Comparison of ENCODE assay signal across 26 cellular contexts in genomic region chr1:203301331-203301668, GRCh38. TPM values are rescaled to one million over a fixed set of nuclear protein-coding genes. Genes with fewer than 3 reads are reported as not detected.
DNase-seq lines count a peak whose midpoint lies in the region; ATAC-seq, FAIRE-seq and TF ChIP-seq lines count a peak whose summit lies in the region.
"Had no signal": no experiment of that assay in that cellular context is flagged by ENCODE, and none has a peak within 500 bp of the region (broad histone marks: within the 10 kb centered on the region; RNA-seq: fewer than 3 reads in every experiment).

No MANE protein-coding gene starts in this region.

- no peak for DNase-seq in CD4-positive, alpha-beta T cell
- DNase-seq in K562 (ENCODE audit: extremely low read depth in 1 of 4, low spot score in 3 of 4) (no peak), spleen (no peak), NCI-H1930 (lab: John Stamatoyannopoulos, UW) (no peak), HFFc6 (no peak), BE2C (no peak)
- no peak for DNase-seq in stimulated activated CD4-positive, alpha-beta T cell treated with anti-CD3 and anti-CD28 coated beads, Interleukin-12 subunit alpha, Interleukin-12 subunit beta, amount 100 ng/mL, for 4 hours
- DNase-seq: ACHN; activated CD4-positive, alpha-beta T cell treated with anti-CD3 and anti-CD28 coated beads for 4 hours; activated naive CD4-positive, alpha-beta T cell treated with anti-CD3 and anti-CD28 coated beads, Interleukin-2, amount 50 U/mL, for 16 hours; activated T-cell treated with anti-CD3 and anti-CD28 coated beads, Interleukin-2, amount 50 U/mL, for 48 hours; effector CD4-positive, alpha-beta T cell; erythroblast; foreskin keratinocyte; HCEC 1CT; hippocampal formation; MV-4-11; NCI-H1694 treated with DMSO at 0.1 percent for 48 hours; SHP77; stimulated activated CD4-positive, alpha-beta T cell treated with anti-CD3 and anti-CD28 coated beads, Interleukin-4, amount 100 ng/mL, for 1 hour had no signal

- H2AFZ ChIP-seq in Loucy (ENCODE audit: low read length), result no peak overlapping the region
- peak overlapping the region; percentile 46; the same call in 1 of the 2 replicates for H2AFZ ChIP-seq in K562 (ENCODE audit: low read depth, low read length)

- peak overlapping the region; percentile 16 for H3K4me3 ChIP-seq in Loucy (ENCODE audit: low read length, poor library complexity, severe bottlenecking)
- no peak overlapping the region for H3K4me3 ChIP-seq in K562
- no peak overlapping the region for H3K4me3 ChIP-seq in spleen
- no peak overlapping the region for H3K4me3 ChIP-seq in BE2C (ENCODE audit: low read depth, low read length)
- H3K4me3 ChIP-seq: smooth muscle cell had no signal

- ATAC-seq in CD4-positive, alpha-beta T cell (ENCODE audit: poor library complexity), result no peak
- ATAC-seq in K562, result no peak
- ATAC-seq: foreskin keratinocyte had no signal

- no peak overlapping the region for H3K27ac ChIP-seq in CD4-positive, alpha-beta T cell (ENCODE audit: low read depth, low read length)
- H3K27ac ChIP-seq in K562 (ENCODE audit: extremely low read depth, low read depth, low read length) (peak overlapping the region; percentile 61; the same call in 1 of the 3 replicates), spleen (peak overlapping the region in 7 of 8 donors; percentile 51 to 100 (median 70))
- H3K27ac ChIP-seq: foreskin keratinocyte had no signal

- H3K9me3 Mint-ChIP-seq in CD4-positive, alpha-beta T cell, result no peaks in the 10 kb centered on the region
- no peaks in the 10 kb centered on the region for H3K9me3 Mint-ChIP-seq in HFFc6
- H3K9me3 Mint-ChIP-seq: type B pancreatic cell had no signal

- POLR2A ChIA-PET in CD4-positive, alpha-beta T cell (lab: Charles Lee), result no interaction called here
- POLR2A ChIA-PET in K562 (lab: Yijun Ruan, JAX), result interaction anchor here (1.1 to 3.4 kb wide), 6 partner anchors 7 to 25 kb away, joined by 3 to 15 read pairs (median 6); no protein-coding TSS in a partner anchor

- FAIRE-seq in K562 (lab: Jason Lieb, UNC), result no peak
- FAIRE-seq: TTC549 had no signal

- in situ Hi-C loops in K562 (cut with MboI), result no loop called here

- peaks cover 70% of the 10 kb centered on the region for H3K4me1 ChIP-seq in Loucy (ENCODE audit: insufficient read depth, low read length, poor library complexity, severe bottlenecking)
- H3K4me1 ChIP-seq in K562 (replicated peaks in 1 of 2; ENCODE audit: control insufficient read depth in 2 of 2, insufficient read depth in 2 of 2, low read length in 2 of 2), result peaks cover 54 to 62% of the 10 kb centered on the region in 2 experiments
- H3K4me1 ChIP-seq in spleen, result peaks cover 18 to 85% (median 58%) of the 10 kb centered on the region in 6 donors
- H3K4me1 ChIP-seq in BE2C, result peaks cover 16% of the 10 kb centered on the region

- H3K4me3 Mint-ChIP-seq in CD4-positive, alpha-beta T cell, result peak overlapping the region; percentile 36
- H3K4me3 Mint-ChIP-seq in HFFc6, result no peak overlapping the region
- H3K4me3 Mint-ChIP-seq: CD14-positive monocyte, type B pancreatic cell had no signal

- no peaks in the 10 kb centered on the region for H3K27me3 Mint-ChIP-seq in CD4-positive, alpha-beta T cell
- peaks cover 42% of the 10 kb centered on the region for H3K27me3 Mint-ChIP-seq in HFFc6 (ENCODE audit: insufficient read depth)

- H3K4me1 Mint-ChIP-seq in CD4-positive, alpha-beta T cell (ENCODE audit: low read depth), result peaks cover 64% of the 10 kb centered on the region
- H3K4me1 Mint-ChIP-seq in HFFc6 (ENCODE audit: low read depth), result peaks cover 24% of the 10 kb centered on the region

- no TSS peak for BruUV-seq in K562 (replicated peaks; lab: Mats Ljungman, UMichigan)

- no peak for TF ChIP-seq RAD21 in K562 (CRISPR knock-in tag; conservative IDR thresholded peaks at IDR 0.05 in 1 of 2, IDR thresholded peaks at IDR 0.05 in 1 of 2)

- H3F3A ChIP-seq in Loucy (ENCODE audit: low read depth), result peaks cover 8% of the 10 kb centered on the region; the same call in 1 of the 2 replicates

- peak overlapping the region; percentile 32 for H3K9ac ChIP-seq in Loucy (ENCODE audit: low read depth, low read length, poor library complexity, severe bottlenecking)
- peak overlapping the region in 1 of 2 experiments; percentile 27; a peak in 1 of 4 replicates for H3K9ac ChIP-seq in K562 (ENCODE audit: insufficient read depth in 1 of 2, low read depth in 2 of 2, low read length in 2 of 2)

- peaks cover 9% of the 10 kb centered on the region for H4K20me1 ChIP-seq in Loucy (ENCODE audit: insufficient read depth, low read length, poor library complexity, severe bottlenecking)
- H4K20me1 ChIP-seq in K562 (replicated peaks; ENCODE audit: control insufficient read depth, insufficient read depth, low read length), result peaks cover 2% of the 10 kb centered on the region; the same call in 1 of the 2 replicates

- H3K27me3 ChIP-seq in CD4-positive, alpha-beta T cell (ENCODE audit: control insufficient read depth, insufficient read depth, low read length), result no peaks in the 10 kb centered on the region
- H3K27me3 ChIP-seq in Loucy (ENCODE audit: insufficient read depth, low read length, poor library complexity, severe bottlenecking) (peaks cover 9% of the 10 kb centered on the region), K562 (ENCODE audit: control insufficient read depth in 2 of 2, insufficient read depth in 2 of 2, low read length in 2 of 2) (no peaks in the 10 kb centered on the region), spleen (replicated peaks in 1 of 7) (no peaks in the 10 kb centered on the region), BE2C (no peaks in the 10 kb centered on the region)
- H3K27me3 ChIP-seq: foreskin keratinocyte had no signal

- H3K27ac Mint-ChIP-seq in CD4-positive, alpha-beta T cell, result no peak overlapping the region
- H3K27ac Mint-ChIP-seq in HFFc6, result no peak overlapping the region
- H3K27ac Mint-ChIP-seq: type B pancreatic cell had no signal

- intact Hi-C loops in CD4-positive, alpha-beta T cell (cut with DNase I, micrococcal nuclease), result no loop called here
- intact Hi-C loops in K562 (cut with micrococcal nuclease), result no loop called here
- intact Hi-C loops in spleen (cut with DNase I; ENCODE audit: low total_unique reads), result no loop called here

- no peak for TF ChIP-seq EP300 in K562 (IDR thresholded peaks at IDR 0.05; ENCODE audit: low read length)

- peaks cover 22% of the 10 kb centered on the region for H3K79me2 ChIP-seq in Loucy (ENCODE audit: insufficient read depth, low read length)
- peaks cover 10% of the 10 kb centered on the region; the same call in 2 of the 3 replicates for H3K79me2 ChIP-seq in K562 (ENCODE audit: control insufficient read depth, insufficient read depth, low read length)

- no peak for TF ChIP-seq CTCF in CD4-positive, alpha-beta T cell (IDR thresholded peaks at IDR 0.05)
- TF ChIP-seq CTCF in Loucy (conservative IDR thresholded peaks at IDR 0.05; ENCODE audit: low read length), result no peak
- TF ChIP-seq CTCF in K562 (IDR thresholded peaks at IDR 0.05 in 2 of 3, conservative IDR thresholded peaks at IDR 0.05 in 1 of 3; ENCODE audit: insufficient read depth in 2 of 3, low read depth in 1 of 3, low read length in 3 of 3), result no peak
- TF ChIP-seq CTCF in spleen (IDR thresholded peaks at IDR 0.05 in 8 of 11, conservative IDR thresholded peaks at IDR 0.05 in 3 of 11), result no peak
- TF ChIP-seq CTCF in HFFc6 (IDR thresholded peaks at IDR 0.05), result no peak
- no peak for TF ChIP-seq CTCF in BE2C (IDR thresholded peaks at IDR 0.05; ENCODE audit: low read depth, low read length)

- no peaks in the 10 kb centered on the region for H3K9me2 ChIP-seq in Loucy (replicated peaks; ENCODE audit: low read depth, low read length)

- peaks cover 8% of the 10 kb centered on the region; the same call in 1 of the 2 replicates for H3K36me3 ChIP-seq in Loucy (ENCODE audit: insufficient read depth, low read length)
- H3K36me3 ChIP-seq in K562 (ENCODE audit: control insufficient read depth, insufficient read depth, low read length), result no peaks in the 10 kb centered on the region
- H3K36me3 ChIP-seq in spleen, result no peaks in the 10 kb centered on the region
- no peaks in the 10 kb centered on the region for H3K36me3 ChIP-seq in BE2C

- peaks cover 8% of the 10 kb centered on the region for H3K9me1 ChIP-seq in K562 (ENCODE audit: control insufficient read depth, insufficient read depth, low read length)

- peaks cover 12% of the 10 kb centered on the region for H3K36me3 Mint-ChIP-seq in CD4-positive, alpha-beta T cell (ENCODE audit: low read depth)
- no peaks in the 10 kb centered on the region for H3K36me3 Mint-ChIP-seq in HFFc6 (ENCODE audit: low read depth)
- H3K36me3 Mint-ChIP-seq: type B pancreatic cell had no signal

- H3K9me3 ChIP-seq in CD4-positive, alpha-beta T cell (ENCODE audit: control insufficient read depth, low read length), result no peaks in the 10 kb centered on the region
- no peaks in the 10 kb centered on the region for H3K9me3 ChIP-seq in Loucy (ENCODE audit: insufficient read depth, low read depth, low read length)
- H3K9me3 ChIP-seq in K562 (replicated peaks; ENCODE audit: control insufficient read depth, insufficient read depth, low read depth, low read length), result no peaks in the 10 kb centered on the region
- H3K9me3 ChIP-seq in spleen, result no peaks in the 10 kb centered on the region
- no peaks in the 10 kb centered on the region for H3K9me3 ChIP-seq in BE2C

- TF ChIP-seq POLR2A in K562 (conservative IDR thresholded peaks at IDR 0.05) (no peak), spleen (IDR thresholded peaks at IDR 0.05) (no peak)

- H3K4me2 ChIP-seq in Loucy (ENCODE audit: low read depth, low read length, poor library complexity, severe bottlenecking) (peak overlapping the region; percentile 66), K562 (ENCODE audit: insufficient read depth, low read length) (peak overlapping the region; percentile 61; the same call in 1 of the 2 replicates)
- H3K4me2 ChIP-seq: smooth muscle cell had no signal

- CTCF ChIA-PET in CD4-positive, alpha-beta T cell (lab: Charles Lee), result interaction anchor here (0.6 kb wide), 1 partner anchor 28 kb away, joined by 4 read pairs; no protein-coding TSS in a partner anchor
- CTCF ChIA-PET in K562 (lab: Yijun Ruan, JAX; ENCODE audit: low intra/inter-chr PET ratio), result interaction anchor here (0.6 kb wide), 1 partner anchor 9 kb away, joined by 4 read pairs; no protein-coding TSS in a partner anchor

RNA-seq across cellular contexts. Expression of gene BTG2, which starts 4.0 kb away (rescaled TPM):
- 100 to 1,000 TPM; 802 to 849 TPM for total RNA-seq in CD4-positive, alpha-beta T cell
- total RNA-seq in K562 (2011; cell fraction: chromatin; rRNA removed; ENCODE audit: low replicate concordance), result 20.8 and 48.4 TPM in 2 replicates
- 32.6 and 48.7 TPM in 2 replicates for total RNA-seq in K562 (2011; cell fraction: nucleolus; rRNA removed)
- 41.1 and 65.7 TPM in 2 replicates for total RNA-seq in K562 (2011; cell fraction: nucleoplasm; rRNA removed)
- total RNA-seq in K562 (2014; rRNA removed), result 8.7 and 11.3 TPM in 2 replicates
- total RNA-seq in K562 (2014; rRNA removed; fragmentation: Illumina TruSeq; extraction: Trizol), result 5.8 and 7.2 TPM in 2 replicates
- total RNA-seq in K562 (2015; rRNA removed; fragmentation: Illumina TruSeq; extraction: Trizol), result 2.6 and 2.9 TPM in 2 replicates
- total RNA-seq in K562 (2021), result 9.6 and 11.5 TPM in 2 replicates
- polyA plus RNA-seq in K562 (2011; rRNA removed), result 29.7 and 41.9 TPM in 2 replicates
- polyA plus RNA-seq in K562 (2011; cell fraction: cytosol; rRNA removed), result 33.8 and 79.9 TPM in 2 replicates
- 25.8 and 51.6 TPM in 2 replicates for polyA plus RNA-seq in K562 (2011; cell fraction: nucleus; rRNA removed)
- polyA plus RNA-seq in K562 (2012), result 6.2 and 11.0 TPM in 2 replicates
- polyA plus RNA-seq in K562 (2014; fragmentation: Illumina TruSeq; extraction: Trizol), result 9.4 and 12.2 TPM in 2 replicates
- polyA plus RNA-seq in K562 (2014; fragmentation: Nextera tagmentation; extraction: Ambion mirVana), result 1 to 10 TPM; 2.3 to 3.8 TPM
- 10.1 and 12.7 TPM in 2 replicates for polyA plus RNA-seq in K562 (2014; rRNA removed)
- polyA minus RNA-seq in K562 (2011; rRNA and poly(A)+ RNA removed), result 18.7 and 24.3 TPM in 2 replicates
- 12.4 and 25.9 TPM in 2 replicates for polyA minus RNA-seq in K562 (2011; cell fraction: cytosol; rRNA and poly(A)+ RNA removed)
- polyA minus RNA-seq in K562 (2011; cell fraction: nucleus; rRNA and poly(A)+ RNA removed), result 23.1 and 23.3 TPM in 2 replicates
- 100 to 1,000 TPM; 104 to 186 (median 153) TPM for total RNA-seq in spleen
- 10 to 100 TPM; 55.5 to 93.1 (median 69.3) TPM for polyA plus RNA-seq in spleen
- total RNA-seq in HFFc6 (2021; fragmentation: NEBNext Ultra II Directional; extraction: Animal tissue kit (Norgen Biotek cat#: 25700)), result 10 to 100 TPM; 12.7 to 18.5 (median 13.7) TPM
- polyA plus RNA-seq in BE2C (2012; ENCODE audit: insufficient read depth, insufficient read length, low read depth), result 15.1 TPM

RNA-seq across cellular contexts. Expression of gene FMOD, which starts 49.6 kb away (rescaled TPM):
- total RNA-seq in CD4-positive, alpha-beta T cell, result not detected
- total RNA-seq in K562 (2011; cell fraction: chromatin; rRNA removed; ENCODE audit: low replicate concordance), result not detected in 2 replicates
- not detected in 2 replicates for total RNA-seq in K562 (2011; cell fraction: nucleolus; rRNA removed)
- not detected in 2 replicates for total RNA-seq in K562 (2011; cell fraction: nucleoplasm; rRNA removed)
- total RNA-seq in K562 (2014; rRNA removed) (not detected in 2 replicates), K562 (2014; rRNA removed; fragmentation: Illumina TruSeq; extraction: Trizol) (not detected in 2 replicates), K562 (2015; rRNA removed; fragmentation: Illumina TruSeq; extraction: Trizol) (not detected in 2 replicates), K562 (2021) (0.13 and 0.20 TPM in 2 replicates), spleen (10 to 100 TPM; 11.6 to 30.0 (median 21.1) TPM)
- polyA plus RNA-seq in K562 (2011; rRNA removed) (0.03 TPM in 1 of 2 replicates, not detected in the other), K562 (2014; fragmentation: Illumina TruSeq; extraction: Trizol) (not detected in 2 replicates), K562 (2014; fragmentation: Nextera tagmentation; extraction: Ambion mirVana) (under 1 TPM in 1 of 2 experiments, not detected in 1; 0.03 TPM), K562 (2014; rRNA removed) (not detected in 2 replicates), spleen (1 to 10 TPM; 4.5 to 8.4 (median 4.9) TPM)
- 0.01 and 0.04 TPM in 2 replicates for polyA plus RNA-seq in K562 (2011; cell fraction: cytosol; rRNA removed)
- polyA plus RNA-seq in K562 (2011; cell fraction: nucleus; rRNA removed), result not detected in 2 replicates
- polyA plus RNA-seq in K562 (2012), result 0.30 TPM in 1 of 2 replicates, not detected in the other
- not detected in 2 replicates for polyA minus RNA-seq in K562 (2011; rRNA and poly(A)+ RNA removed)
- not detected in 2 replicates for polyA minus RNA-seq in K562 (2011; cell fraction: cytosol; rRNA and poly(A)+ RNA removed)
- not detected in 2 replicates for polyA minus RNA-seq in K562 (2011; cell fraction: nucleus; rRNA and poly(A)+ RNA removed)
- under 1 TPM; 0.19 to 0.66 (median 0.34) TPM for total RNA-seq in HFFc6 (2021; fragmentation: NEBNext Ultra II Directional; extraction: Animal tissue kit (Norgen Biotek cat#: 25700))
- 0.85 TPM for polyA plus RNA-seq in BE2C (2012; ENCODE audit: insufficient read depth, insufficient read length, low read depth)
- total RNA-seq: mononuclear cell had no signal
- polyA plus RNA-seq: CD14-positive monocyte had no signal

Comparison
In these comparisons a context has a peak if more than half of its experiments do, and no peak if none do; other contexts are left out.
1. RNA of gene FMOD, which starts 49.6 kb away (total RNA-seq): 11.6 to 30.0 TPM in spleen; 0.19 to 0.66 TPM in HFFc6, not detected in CD4-positive, alpha-beta T cell and 0.13 to 0.20 TPM in K562; every median in the first group is over 4 times any median in the second.